Comparison of ENCODE assay signal across 18 cellular contexts in the genomic region with DNA sequence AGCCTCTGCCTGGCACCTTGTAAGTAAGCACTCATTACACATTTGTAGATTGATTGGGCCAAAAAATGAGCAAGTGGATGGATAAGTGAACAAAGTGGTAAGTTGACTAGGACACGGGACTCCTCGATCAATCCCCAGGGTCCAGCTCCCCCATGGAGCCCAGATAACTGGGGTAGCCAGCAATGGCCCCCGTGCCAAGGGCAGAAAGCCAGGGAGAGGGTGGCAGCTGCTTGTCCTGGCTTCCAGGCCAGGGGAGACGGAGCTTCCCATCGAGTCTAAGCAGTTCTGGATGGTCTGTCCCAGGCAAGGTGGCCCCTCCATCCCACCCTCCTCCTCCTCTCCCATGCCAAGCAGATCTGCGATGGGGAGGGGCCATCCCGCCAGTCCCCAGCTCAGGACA.
DNase-seq lines count a peak whose midpoint lies in the region; ATAC-seq and TF ChIP-seq lines count a peak whose summit lies in the region.
"Had no signal": no experiment of that assay in that cellular context is flagged by ENCODE, and none has a peak within 500 bp of the region (broad histone marks: within the 10 kb centered on the region; RNA-seq: fewer than 3 reads in every experiment).

No MANE protein-coding gene starts in this region.

- no peaks in the 10 kb centered on the region for H3K36me3 ChIP-seq in heart left ventricle
- H3K36me3 ChIP-seq in psoas muscle (ENCODE audit: insufficient read depth in 1 of 2, low read depth in 1 of 2), result no peaks in the 10 kb centered on the region
- no peaks in the 10 kb centered on the region for H3K36me3 ChIP-seq in uterus
- H3K36me3 ChIP-seq: upper lobe of left lung had no signal

- H3K27ac ChIP-seq in heart left ventricle (peak overlapping the region in 9 of 12 donors; percentile 47 to 85 (median 70)), layer of hippocampus (ENCODE audit: low read depth, low read length) (peak overlapping the region; percentile 88), psoas muscle (peak overlapping the region; percentile 81), uterus (peak overlapping the region; percentile 55 to 72)

- peaks cover 0 to 32% (median 19%) of the 10 kb centered on the region in 12 donors for H3K4me1 ChIP-seq in heart left ventricle
- H3K4me1 ChIP-seq in psoas muscle, result peaks cover 28% of the 10 kb centered on the region
- peaks cover 0 to 26% of the 10 kb centered on the region in 2 donors for H3K4me1 ChIP-seq in uterus

- TF ChIP-seq POLR2A in heart left ventricle (IDR thresholded peaks at IDR 0.05), result no peak
- no peak for TF ChIP-seq POLR2A in uterus (IDR thresholded peaks at IDR 0.05)

- 48 to 70% (median 57%) methylated on average over 5 to 7 of the region's 7 CpGs for WGBS in heart left ventricle, 4 donors
- 26 to 46% (median 28%) methylated on average over 6 to 7 of the region's 7 CpGs for WGBS in psoas muscle, 3 donors

- TF ChIP-seq CTCF in heart left ventricle (IDR thresholded peaks at IDR 0.05), result no peak
- no peak for TF ChIP-seq CTCF in psoas muscle (IDR thresholded peaks at IDR 0.05)
- no peak for TF ChIP-seq CTCF in uterus (IDR thresholded peaks at IDR 0.05)

- DNase-seq in heart left ventricle, result no peak
- no peak for DNase-seq in left cardiac atrium
- DNase-seq in psoas muscle, result peak in 1 of 2 donors; percentile 77
- DNase-seq in uterus, result no peak
- no peak for DNase-seq in sciatic nerve (ENCODE audit: low spot score)
- DNase-seq: 8988T; activated CD4-positive, alpha-beta T cell treated with anti-CD3 and anti-CD28 coated beads, Interleukin-2, amount 50 U/mL, for 1 hour; activated naive CD8-positive, alpha-beta T cell treated with anti-CD3 and anti-CD28 coated beads, Interleukin-2, amount 10 ng/mL, durations not matched to agents 7 days and 5 days; DMS79 treated with DMSO at 0.1 percent for 48 hours; KG1; NCI-H1436; NCI-H510A treated with DMSO at 0.1 percent for 48 hours; stimulated activated CD4-positive, alpha-beta T cell treated with anti-CD3 and anti-CD28 coated beads, Interleukin-4, amount 100 ng/mL, for 24 hours; stimulated activated naive CD4-positive, alpha-beta T cell treated with Interleukin-2 at 50 U/mL for 16 hours had no signal

- H3K27me3 ChIP-seq in heart left ventricle (no peaks in the 10 kb centered on the region), layer of hippocampus (ENCODE audit: control insufficient read depth, insufficient read depth, low read length) (no peaks in the 10 kb centered on the region), psoas muscle (ENCODE audit: insufficient read depth in 3 of 3, low read length in 2 of 3) (no peaks in the 10 kb centered on the region), uterus (no peaks in the 10 kb centered on the region)
- H3K27me3 ChIP-seq: upper lobe of left lung had no signal

- ATAC-seq in heart left ventricle, result peak in 2 of 4 donors; percentile 4 to 18
- no peak for ATAC-seq in left cardiac atrium
- ATAC-seq in psoas muscle, result peak; percentile 5 to 35 (median 20)
- ATAC-seq in HG03025 (IDR thresholded peaks at IDR 0.05; ENCODE audit: low FRiP score, unreplicated experiment), result no peak
- no peak for ATAC-seq in sciatic nerve
- ATAC-seq in GM21528 (IDR thresholded peaks at IDR 0.05; ENCODE audit: low FRiP score, unreplicated experiment), result no peak

- intact Hi-C loops in heart left ventricle (cut with DNase I) (loop anchor here in 4 of 10 donors (2.0 to 10.0 kb wide), 3 partner anchors 61 to 92 kb away; a partner anchor contains a TSS), left cardiac atrium (cut with DNase I) (loop anchor here (10.0 kb wide), 2 partner anchors 61 to 89 kb away; a partner anchor contains a TSS), psoas muscle (cut with DNase I) (no loop called here), uterus (cut with DNase I; ENCODE audit: low total_unique reads) (no loop called here), sciatic nerve (cut with DNase I) (no loop called here)

- H3K4me3 ChIP-seq in heart left ventricle, result no peak overlapping the region
- no peak overlapping the region for H3K4me3 ChIP-seq in psoas muscle
- H3K4me3 ChIP-seq in uterus, result no peak overlapping the region
- H3K4me3 ChIP-seq: upper lobe of left lung had no signal

- H3K9me3 ChIP-seq in heart left ventricle, result no peaks in the 10 kb centered on the region
- no peaks in the 10 kb centered on the region for H3K9me3 ChIP-seq in psoas muscle
- no peaks in the 10 kb centered on the region for H3K9me3 ChIP-seq in uterus
- H3K9me3 ChIP-seq: upper lobe of left lung had no signal

Comparison
In these comparisons a context has a peak if more than half of its experiments do, and no peak if none do; other contexts are left out.
1. ATAC-seq: peak in psoas muscle (4 of 4); none in left cardiac atrium (0 of 2), HG03025 (single experiment), sciatic nerve (single experiment) and GM21528 (single experiment).
2. intact Hi-C loops: an anchor here in left cardiac atrium (10.0 kb wide); none called in psoas muscle, uterus and sciatic nerve.
3. Peak in every context shown above with its lines, with median percentiles within 50 percentile points of each other: H3K27ac ChIP-seq.